ENCODE assay signal across 8 cellular contexts in genomic region chrX:49079489-49080428, GRCh38. TPM values are rescaled to one million over a fixed set of nuclear protein-coding genes. Genes with fewer than 3 reads are reported as not detected.
DNase-seq lines count a peak whose midpoint lies in the region; ATAC-seq and TF ChIP-seq lines count a peak whose summit lies in the region.

WDR45 (minus strand) TSS chrX:49079887; CDS start chrX:49078095, 1,792 bp downstream.

- TF ChIP-seq CTCF in heart right ventricle (IDR thresholded peaks at IDR 0.05) (no peak), progenitor cell of endocrine pancreas (IDR thresholded peaks at IDR 0.05; ENCODE audit: unreplicated experiment) (no peak), upper lobe of right lung (IDR thresholded peaks at IDR 0.05) (no peak)

- H3K27me3 ChIP-seq in MG63 (no peaks in the 10 kb centered on the region), heart right ventricle (no peaks in the 10 kb centered on the region), upper lobe of right lung (no peaks in the 10 kb centered on the region)

- H3K9me3 ChIP-seq in MG63 (no peaks in the 10 kb centered on the region), heart right ventricle (no peaks in the 10 kb centered on the region), upper lobe of right lung (no peaks in the 10 kb centered on the region)

- peaks cover 0 to 13% (median 0%) of the 10 kb centered on the region in 9 donors for H3K4me1 ChIP-seq in heart right ventricle
- peaks cover 4% of the 10 kb centered on the region for H3K4me1 ChIP-seq in upper lobe of right lung

- peak within 1 kb of the TSS; percentile 89 to 98 (median 95) for H3K27ac ChIP-seq in heart right ventricle
- H3K27ac ChIP-seq in upper lobe of right lung, result peak within 1 kb of the TSS; percentile 93

- H3K4me1 Mint-ChIP-seq in T-helper 1 cell treated with Interleukin-12 subunit alpha and Interleukin-12 subunit beta and Interleukin-4 antibody, amounts not matched to agents 30 μg/mL and 1 μg/mL, for 36 hours (ENCODE audit: low read depth), result peaks cover 13% of the 10 kb centered on the region
- peaks cover 3% of the 10 kb centered on the region for H3K4me1 Mint-ChIP-seq in progenitor cell of endocrine pancreas (ENCODE audit: low read depth)

- H3K4me3 ChIP-seq in MG63 (peak within 1 kb of the TSS; percentile 83), heart right ventricle (peak within 1 kb of the TSS; percentile 53 to 75 (median 68)), upper lobe of right lung (peak within 1 kb of the TSS; percentile 67)

- H3K9me3 Mint-ChIP-seq in T-helper 1 cell treated with Interleukin-12 subunit alpha and Interleukin-12 subunit beta and Interleukin-4 antibody, amounts not matched to agents 30 μg/mL and 1 μg/mL, for 36 hours, result no peaks in the 10 kb centered on the region
- no peaks in the 10 kb centered on the region for H3K9me3 Mint-ChIP-seq in progenitor cell of endocrine pancreas (ENCODE audit: low read depth)

- WGBS in heart right ventricle, 2 donors, result 0% methylated on average over 38 to 55 of the region's 55 CpGs

- peak within 1 kb of the TSS; percentile 98 for H3K4me3 Mint-ChIP-seq in T-helper 1 cell treated with Interleukin-12 subunit alpha and Interleukin-12 subunit beta and Interleukin-4 antibody, amounts not matched to agents 30 μg/mL and 1 μg/mL, for 36 hours
- H3K4me3 Mint-ChIP-seq in progenitor cell of endocrine pancreas (ENCODE audit: low read depth), result peak within 1 kb of the TSS; percentile 80

- H3K36me3 Mint-ChIP-seq in T-helper 1 cell treated with Interleukin-12 subunit alpha and Interleukin-12 subunit beta and Interleukin-4 antibody, amounts not matched to agents 30 μg/mL and 1 μg/mL, for 36 hours (ENCODE audit: low read depth), result peaks cover 4% of the 10 kb centered on the region
- H3K36me3 Mint-ChIP-seq in progenitor cell of endocrine pancreas (ENCODE audit: insufficient read depth), result peaks cover 2% of the 10 kb centered on the region

- H3K27me3 Mint-ChIP-seq in T-helper 1 cell treated with Interleukin-12 subunit alpha and Interleukin-12 subunit beta and Interleukin-4 antibody, amounts not matched to agents 30 μg/mL and 1 μg/mL, for 36 hours (ENCODE audit: low read depth), result no peaks in the 10 kb centered on the region
- H3K27me3 Mint-ChIP-seq in progenitor cell of endocrine pancreas, result no peaks in the 10 kb centered on the region

- ATAC-seq in GM21717 (IDR thresholded peaks at IDR 0.05; ENCODE audit: unreplicated experiment) (peak; percentile 61), heart right ventricle (peak; percentile 76 to 96 (median 93)), upper lobe of right lung (peak; percentile 95)

- DNase-seq in DMS114 treated with DMSO at 0.1 percent for 48 hours (lab: John Stamatoyannopoulos, UW; ENCODE audit: unreplicated experiment), result peak; percentile 21
- peak; percentile 80 for DNase-seq in MG63
- DNase-seq in amniotic epithelial cell (ENCODE audit: low read depth), result peak; percentile 66
- peak; percentile 70 to 77 for DNase-seq in heart right ventricle
- DNase-seq in progenitor cell of endocrine pancreas (ENCODE audit: low spot score, unreplicated experiment), result no peak
- DNase-seq in upper lobe of right lung, result peak; percentile 86

- intact Hi-C loops in heart right ventricle (cut with DNase I), result loop anchor here in 2 of 10 donors (2.0 to 5.0 kb wide), 2 partner anchors 21 to 37 kb away; partner anchors contain the start of gene TFE3 (in 1 of the 2)
- intact Hi-C loops in upper lobe of right lung (cut with DNase I), result no loop called here

- no peaks in the 10 kb centered on the region; the same call in 1 of the 2 replicates for H3K36me3 ChIP-seq in MG63
- H3K36me3 ChIP-seq in heart right ventricle, result peaks cover 0 to 32% (median 0%) of the 10 kb centered on the region in 9 donors
- peaks cover 4% of the 10 kb centered on the region for H3K36me3 ChIP-seq in upper lobe of right lung

- peak within 1 kb of the TSS; percentile 100 for H3K27ac Mint-ChIP-seq in T-helper 1 cell treated with Interleukin-12 subunit alpha and Interleukin-12 subunit beta and Interleukin-4 antibody, amounts not matched to agents 30 μg/mL and 1 μg/mL, for 36 hours
- H3K27ac Mint-ChIP-seq in progenitor cell of endocrine pancreas, result peak within 1 kb of the TSS; percentile 92

RNA-seq across cellular contexts. Expression of gene WDR45, which starts in this region (rescaled TPM):
- total RNA-seq in MG63 (2014; rRNA removed; shearing (Covaris generic); ENCODE audit: low replicate concordance), result 35.9 and 43.1 TPM in 2 replicates
- total RNA-seq in heart right ventricle, result 10 to 100 TPM; 45.7 to 84.7 (median 60.6) TPM
- 100 to 1,000 TPM in 1 of 2 donors, 10 to 100 TPM in 1; 87.7 to 107 TPM for polyA plus RNA-seq in heart right ventricle
- total RNA-seq in progenitor cell of endocrine pancreas, result 44.9 and 55.0 TPM in 2 replicates
- total RNA-seq in upper lobe of right lung, result 63.2 TPM
